Comparison of ENCODE assay signal across 8 cellular contexts in the genomic region with DNA sequence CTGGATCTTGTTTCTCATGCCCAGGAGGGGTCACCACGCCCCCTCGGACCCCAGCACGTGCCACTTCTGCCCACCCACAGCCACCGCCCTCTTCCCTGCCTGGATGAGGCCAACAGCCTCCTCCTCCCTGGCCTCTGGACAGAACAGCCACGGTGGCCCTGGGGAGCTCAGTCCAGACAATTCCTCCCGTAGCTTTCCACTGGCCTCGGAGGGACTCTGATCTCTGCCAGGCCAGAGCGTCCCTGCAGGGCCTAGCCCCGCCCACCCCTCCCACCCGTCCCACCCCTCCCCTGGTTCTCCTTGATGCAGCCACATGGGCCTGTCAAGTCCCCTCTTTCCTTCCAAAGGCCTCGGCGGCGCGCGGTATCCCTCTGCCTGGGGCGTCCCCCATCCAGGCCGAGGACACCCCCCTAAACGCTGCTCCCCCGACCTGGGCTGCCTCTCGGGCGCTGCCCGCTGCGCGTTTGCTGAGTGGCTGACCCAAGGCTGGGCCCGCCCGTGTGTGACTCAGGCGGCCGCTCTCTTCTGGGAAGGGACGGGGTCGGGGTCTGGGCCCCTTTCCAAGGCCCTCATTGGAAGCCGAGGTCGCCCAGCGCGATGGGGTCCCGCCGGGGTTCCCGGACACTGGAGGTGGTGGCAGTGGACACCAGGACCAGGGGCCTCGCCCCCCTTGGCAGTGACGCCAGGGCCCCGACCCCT. TPM values are rescaled to one million over a fixed set of nuclear protein-coding genes. Genes with fewer than 3 reads are reported as not detected.
DNase-seq lines count a peak whose midpoint lies in the region; ATAC-seq and TF ChIP-seq lines count a peak whose summit lies in the region.

No MANE protein-coding gene starts in this region.

- ATAC-seq in GM21515 (IDR thresholded peaks at IDR 0.05; ENCODE audit: unreplicated experiment) (peak; percentile 8), HG03108 (IDR thresholded peaks at IDR 0.05; ENCODE audit: unreplicated experiment) (no peak)

- H3K27me3 Mint-ChIP-seq in activated naive CD4-positive, alpha-beta T cell treated with anti-CD3 and anti-CD28 coated beads, Interleukin-2, amount 50 U/mL, for 24 hours, result no peaks in the 10 kb centered on the region
- H3K27me3 Mint-ChIP-seq in nephron (ENCODE audit: low read depth), result no peaks in the 10 kb centered on the region

- H3K27ac Mint-ChIP-seq in activated naive CD4-positive, alpha-beta T cell treated with anti-CD3 and anti-CD28 coated beads, Interleukin-2, amount 50 U/mL, for 24 hours, result peak overlapping the region; percentile 8
- H3K27ac Mint-ChIP-seq in nephron, result peak overlapping the region in 2 of 3 experiments; percentile 68 to 69

- no peaks in the 10 kb centered on the region for H3K9me3 Mint-ChIP-seq in activated naive CD4-positive, alpha-beta T cell treated with anti-CD3 and anti-CD28 coated beads, Interleukin-2, amount 50 U/mL, for 24 hours
- no peaks in the 10 kb centered on the region for H3K9me3 Mint-ChIP-seq in nephron

- H3K36me3 Mint-ChIP-seq in activated naive CD4-positive, alpha-beta T cell treated with anti-CD3 and anti-CD28 coated beads, Interleukin-2, amount 50 U/mL, for 24 hours, result no peaks in the 10 kb centered on the region
- peaks cover 29% of the 10 kb centered on the region for H3K36me3 Mint-ChIP-seq in nephron (ENCODE audit: low read depth)

- no peak for TF ChIP-seq CTCF in nephron (IDR thresholded peaks at IDR 0.05; ENCODE audit: unreplicated experiment in 3 of 3)

- DNase-seq in DMS53 (lab: John Stamatoyannopoulos, UW) (peak; percentile 85), M059J (ENCODE audit: low read depth) (peak; percentile 74), foreskin melanocyte (peak; percentile 40)
- no peak for DNase-seq in activated effector memory CD4-positive, alpha-beta T cell treated with anti-CD3 and anti-CD28 coated beads, Interleukin-2, amount 50 U/mL, for 16 hours

- H3K4me1 Mint-ChIP-seq in activated naive CD4-positive, alpha-beta T cell treated with anti-CD3 and anti-CD28 coated beads, Interleukin-2, amount 50 U/mL, for 24 hours, result peaks cover 38% of the 10 kb centered on the region
- peaks cover 19% of the 10 kb centered on the region for H3K4me1 Mint-ChIP-seq in nephron

- peak overlapping the region; percentile 76 for H3K4me3 Mint-ChIP-seq in activated naive CD4-positive, alpha-beta T cell treated with anti-CD3 and anti-CD28 coated beads, Interleukin-2, amount 50 U/mL, for 24 hours
- peak overlapping the region; percentile 83 to 85 (median 84) for H3K4me3 Mint-ChIP-seq in nephron

RNA-seq across cellular contexts. Expression of gene TMEM120A, which starts 0.6 kb away (rescaled TPM):
- 15.7 and 19.6 TPM in 2 replicates for total RNA-seq in M059J (2014; rRNA removed; shearing (Covaris generic))

RNA-seq across cellular contexts. Expression of gene STYXL1, which starts 54.0 kb away (rescaled TPM):
- 69.8 and 77.7 TPM in 2 replicates for total RNA-seq in M059J (2014; rRNA removed; shearing (Covaris generic))

RNA-seq across cellular contexts. Expression of gene MDH2, which starts 54.1 kb away (rescaled TPM):
- 90.7 and 117 TPM in 2 replicates for total RNA-seq in M059J (2014; rRNA removed; shearing (Covaris generic))
